11 cellular contexts compared by ENCODE assay signal in the genomic region with DNA sequence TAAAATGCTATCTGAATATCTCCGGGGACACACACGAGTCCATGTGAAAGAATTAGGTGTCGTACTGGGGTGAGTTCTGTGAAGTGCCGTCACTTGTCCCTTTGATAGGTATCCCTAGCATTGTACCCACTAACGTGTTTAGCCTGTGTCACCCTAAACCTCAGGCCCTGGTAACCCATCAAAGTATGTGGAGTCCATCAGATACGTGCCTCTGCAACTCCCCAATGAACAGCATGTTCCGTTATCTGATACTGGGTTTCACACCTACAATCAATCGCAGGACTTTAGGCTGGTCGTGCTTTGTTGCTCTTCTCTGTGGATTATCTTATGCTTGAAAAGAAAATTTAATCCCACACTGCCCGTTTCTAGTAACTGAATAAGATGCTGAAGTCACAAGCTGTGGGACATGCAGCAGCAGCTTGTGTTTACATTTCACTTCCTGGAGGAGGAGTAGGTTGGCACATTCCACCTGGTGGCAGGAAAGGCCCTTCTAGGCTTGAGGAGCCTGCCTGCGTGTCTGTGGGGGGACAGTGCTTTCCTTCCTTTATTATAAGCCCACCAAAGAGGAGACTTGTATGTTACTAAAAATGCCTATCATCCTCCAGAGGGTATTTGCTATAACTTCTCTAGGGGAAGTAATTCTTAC.
DNase-seq lines count a peak whose midpoint lies in the region; ATAC-seq and TF ChIP-seq lines count a peak whose summit lies in the region.
"Had no signal": no experiment of that assay in that cellular context is flagged by ENCODE, and none has a peak within 500 bp of the region (broad histone marks: within the 10 kb centered on the region; RNA-seq: fewer than 3 reads in every experiment).

No MANE protein-coding gene starts in this region.

- peak; percentile 7 for DNase-seq in EL
- DNase-seq in epithelial cell of proximal tubule (ENCODE audit: low read depth), result no peak
- DNase-seq in psoas muscle, result no peak
- no peak for DNase-seq in GM20000 (ENCODE audit: low spot score)
- DNase-seq in activated gamma-delta T cell treated with Interleukin-2 at 50 U/mL for 16 hours, result no peak
- DNase-seq in activated CD4-positive, alpha-beta T cell treated with anti-CD3 and anti-CD28 coated beads, Interleukin-2, amount 50 U/mL, for 1 hour, result no peak

- H3K27me3 ChIP-seq in OCI-LY1 (ENCODE audit: insufficient read depth, low read length) (no peaks in the 10 kb centered on the region), psoas muscle (ENCODE audit: insufficient read depth in 3 of 3, low read length in 2 of 3) (no peaks in the 10 kb centered on the region)

- H2AFZ ChIP-seq in OCI-LY1 (ENCODE audit: low read length), result 0 out of 2 replicates have a peak overlapping the region, but pooled peaks have one; percentile 19

- H3K4me3 ChIP-seq in OCI-LY1 (ENCODE audit: low read depth, low read length, poor library complexity, severe bottlenecking), result no peak overlapping the region
- no peak overlapping the region for H3K4me3 ChIP-seq in epithelial cell of proximal tubule (ENCODE audit: low read depth, low read length)
- no peak overlapping the region for H3K4me3 ChIP-seq in psoas muscle
- H3K4me3 ChIP-seq: GM12878, lung had no signal

- H3K4me1 ChIP-seq in OCI-LY1 (ENCODE audit: insufficient read depth, low read length, severe bottlenecking), result peaks cover 10% of the 10 kb centered on the region
- H3K4me1 ChIP-seq in psoas muscle, result no peaks in the 10 kb centered on the region

- H3K9me2 ChIP-seq in OCI-LY1 (ENCODE audit: low read depth, low read length), result no peaks in the 10 kb centered on the region

- no peak overlapping the region for H3K9ac ChIP-seq in OCI-LY1 (ENCODE audit: low read length)

- ATAC-seq in psoas muscle, result peak in 3 of 4 donors; percentile 44 to 64 (median 61)
- ATAC-seq in GM18868 (IDR thresholded peaks at IDR 0.05; ENCODE audit: unreplicated experiment), result no peak
- ATAC-seq: GM12878 had no signal

- intact Hi-C loops in psoas muscle (cut with DNase I), result no loop called here

- H3K27ac ChIP-seq in OCI-LY1 (ENCODE audit: low read depth, low read length, poor library complexity, severe bottlenecking) (peak overlapping the region; percentile 2), psoas muscle (no peak overlapping the region)
- H3K27ac ChIP-seq: HL-60 had no signal

- no peaks in the 10 kb centered on the region for H3F3A ChIP-seq in OCI-LY1 (ENCODE audit: insufficient read depth, low read length)

- WGBS in psoas muscle, 3 donors, result 45 to 60% (median 48%) methylated on average over 11 of the region's 11 CpGs

- H3K4me2 ChIP-seq in OCI-LY1 (ENCODE audit: low read length), result no peak overlapping the region

- no peaks in the 10 kb centered on the region for H3K79me2 ChIP-seq in OCI-LY1 (ENCODE audit: insufficient read depth, low read length)

- H3K9me3 ChIP-seq in OCI-LY1 (ENCODE audit: low read length) (no peaks in the 10 kb centered on the region), psoas muscle (no peaks in the 10 kb centered on the region)

- H4K20me1 ChIP-seq in OCI-LY1 (ENCODE audit: insufficient read depth, low read length), result no peaks in the 10 kb centered on the region

- TF ChIP-seq CTCF in OCI-LY1 (IDR thresholded peaks at IDR 0.05; ENCODE audit: low read length) (no peak), epithelial cell of proximal tubule (conservative IDR thresholded peaks at IDR 0.05; ENCODE audit: low read depth, low read length) (peak; percentile 26), psoas muscle (IDR thresholded peaks at IDR 0.05) (no peak), GM20000 (IDR thresholded peaks at IDR 0.05; ENCODE audit: extremely low read depth, missing control alignments) (no peak)

- no peaks in the 10 kb centered on the region for H3K36me3 ChIP-seq in OCI-LY1 (ENCODE audit: insufficient read depth, low read length)
- peaks cover 7 to 49% of the 10 kb centered on the region in 2 donors for H3K36me3 ChIP-seq in psoas muscle (ENCODE audit: insufficient read depth in 1 of 2, low read depth in 1 of 2)
